Comparison of ENCODE assay signal across 9 cellular contexts in the genomic region with DNA sequence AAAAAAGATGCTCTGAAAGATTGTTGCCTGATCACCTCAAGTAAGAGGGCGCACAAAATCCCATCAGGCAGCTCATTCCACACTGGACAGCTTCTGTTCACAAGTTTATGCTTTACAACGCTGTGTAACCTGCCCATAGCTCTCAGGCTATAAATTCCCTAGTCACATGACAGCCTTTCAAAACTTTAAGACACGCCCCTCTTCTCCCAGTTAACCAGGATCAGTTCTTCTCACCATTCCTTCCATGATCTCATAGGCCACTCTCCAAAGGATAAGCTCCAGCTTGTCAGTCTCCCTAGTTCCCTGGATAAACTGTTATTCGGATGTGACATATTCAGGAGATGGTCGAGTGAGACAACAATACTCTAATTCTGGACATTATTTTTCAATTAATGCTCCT.
DNase-seq lines count a peak whose midpoint lies in the region; ATAC-seq and TF ChIP-seq lines count a peak whose summit lies in the region.
"Had no signal": no experiment of that assay in that cellular context is flagged by ENCODE, and none has a peak within 500 bp of the region (broad histone marks: within the 10 kb centered on the region; RNA-seq: fewer than 3 reads in every experiment).

No MANE protein-coding gene starts in this region.

- H3K79me2 ChIP-seq in OCI-LY1 (ENCODE audit: insufficient read depth, low read length), result peaks cover 99% of the 10 kb centered on the region

- no peaks in the 10 kb centered on the region for H3K27me3 ChIP-seq in OCI-LY1 (ENCODE audit: insufficient read depth, low read length)

- H3K9me3 Mint-ChIP-seq in nephron progenitor cell, result no peaks in the 10 kb centered on the region

- no peaks in the 10 kb centered on the region for H3K9me3 ChIP-seq in OCI-LY1 (ENCODE audit: low read length)

- no peaks in the 10 kb centered on the region for H3K27me3 Mint-ChIP-seq in nephron progenitor cell (ENCODE audit: low read depth, poor library complexity)

- H3K27ac ChIP-seq in OCI-LY1 (ENCODE audit: low read depth, low read length, poor library complexity, severe bottlenecking) (no peak overlapping the region), epithelial cell of prostate (peak overlapping the region; percentile 48)

- peaks cover 66% of the 10 kb centered on the region for H3K4me1 Mint-ChIP-seq in nephron progenitor cell

- no peaks in the 10 kb centered on the region for H3F3A ChIP-seq in OCI-LY1 (ENCODE audit: insufficient read depth, low read length)

- H3K4me3 ChIP-seq in OCI-LY1 (ENCODE audit: low read depth, low read length, poor library complexity, severe bottlenecking), result no peak overlapping the region

- no peak for TF ChIP-seq CTCF in OCI-LY1 (IDR thresholded peaks at IDR 0.05; ENCODE audit: low read length)
- no peak for TF ChIP-seq CTCF in nephron progenitor cell (IDR thresholded peaks at IDR 0.05)

- peaks cover 13% of the 10 kb centered on the region; the same call in 1 of the 2 replicates for H4K20me1 ChIP-seq in OCI-LY1 (ENCODE audit: insufficient read depth, low read length)

- peaks cover 54% of the 10 kb centered on the region for H3K36me3 Mint-ChIP-seq in nephron progenitor cell (ENCODE audit: low read depth)

- H3K4me3 Mint-ChIP-seq in nephron progenitor cell, result no peak overlapping the region

- H2AFZ ChIP-seq in OCI-LY1 (ENCODE audit: low read length), result no peak overlapping the region

- peak overlapping the region; percentile 54 for H3K27ac Mint-ChIP-seq in nephron progenitor cell

- peaks cover 89% of the 10 kb centered on the region for H3K36me3 ChIP-seq in OCI-LY1 (ENCODE audit: insufficient read depth, low read length)

- no peaks in the 10 kb centered on the region for H3K9me2 ChIP-seq in OCI-LY1 (ENCODE audit: low read depth, low read length)

- DNase-seq in DMS 273 (lab: John Stamatoyannopoulos, UW; ENCODE audit: unreplicated experiment) (peak; percentile 50), epithelial cell of prostate (ENCODE audit: low read depth, low spot score) (peak; percentile 33), nephron progenitor cell (no peak), D341Med (ENCODE audit: low spot score) (no peak), iPS-NIHi7 (ENCODE audit: extremely low spot score) (no peak)
- DNase-seq: effector CD4-positive, alpha-beta T cell had no signal

- H3K4me1 ChIP-seq in OCI-LY1 (ENCODE audit: insufficient read depth, low read length, severe bottlenecking), result peaks cover 55% of the 10 kb centered on the region

- ATAC-seq in GM19023 (IDR thresholded peaks at IDR 0.05; ENCODE audit: unreplicated experiment), result no peak
- ATAC-seq in HG03432 (IDR thresholded peaks at IDR 0.05; ENCODE audit: unreplicated experiment), result no peak

- no peak overlapping the region for H3K9ac ChIP-seq in OCI-LY1 (ENCODE audit: low read length)

- H3K4me2 ChIP-seq in OCI-LY1 (ENCODE audit: low read length), result peak overlapping the region; percentile 10; the same call in 1 of the 2 replicates

Comparison
In these comparisons a context has a peak if more than half of its experiments do, and no peak if none do; other contexts are left out.
1. DNase-seq: peak in DMS 273 (single experiment) and epithelial cell of prostate (single experiment); none in nephron progenitor cell (single experiment), D341Med (single experiment) and iPS-NIHi7 (single experiment).